In genomic region chr4:76216521-76216920, GRCh38 we compare ENCODE assay signal across 24 cellular contexts. TPM values are rescaled to one million over a fixed set of nuclear protein-coding genes. Genes with fewer than 3 reads are reported as not detected.
DNase-seq lines count a peak whose midpoint lies in the region; ATAC-seq and TF ChIP-seq lines count a peak whose summit lies in the region.
"Had no signal": no experiment of that assay in that cellular context is flagged by ENCODE, and none has a peak within 500 bp of the region (broad histone marks: within the 10 kb centered on the region; RNA-seq: fewer than 3 reads in every experiment).

No MANE protein-coding gene starts in this region.

- H3K4me3 Mint-ChIP-seq in natural killer cell = peak overlapping the region; percentile 9
- H3K4me3 Mint-ChIP-seq in natural killer cell treated with Interleukin-12 subunit alpha and Interleukin-12 subunit beta and Interleukin-15 and Interleukin-18, amount 100 ng/mL, for 72 hours = no peak overlapping the region
- H3K4me3 Mint-ChIP-seq in central memory CD8-positive, alpha-beta T cell = no peak overlapping the region
- peak overlapping the region; percentile 60 to 78 (median 70) for H3K4me3 Mint-ChIP-seq in nephron
- H3K4me3 Mint-ChIP-seq: activated T-helper 17 cell treated with anti-CD3 and anti-CD28 coated beads, Interleukin-2, amount 50 U/mL, for 72 hours had no signal

- H3K27me3 Mint-ChIP-seq in natural killer cell (ENCODE audit: low read depth in 2 of 2) = peaks cover 3 to 6% of the 10 kb centered on the region in 2 donors
- H3K27me3 Mint-ChIP-seq in natural killer cell treated with Interleukin-12 subunit alpha and Interleukin-12 subunit beta and Interleukin-15 and Interleukin-18, amount 100 ng/mL, for 72 hours = peaks cover 0 to 6% of the 10 kb centered on the region in 2 donors
- no peaks in the 10 kb centered on the region for H3K27me3 Mint-ChIP-seq in central memory CD8-positive, alpha-beta T cell
- no peaks in the 10 kb centered on the region for H3K27me3 Mint-ChIP-seq in nephron (ENCODE audit: low read depth)
- H3K27me3 Mint-ChIP-seq: activated T-helper 17 cell treated with anti-CD3 and anti-CD28 coated beads, Interleukin-2, amount 50 U/mL, for 72 hours had no signal

- H3K4me1 Mint-ChIP-seq in natural killer cell = peaks cover 28 to 33% of the 10 kb centered on the region in 2 donors
- H3K4me1 Mint-ChIP-seq in natural killer cell treated with Interleukin-12 subunit alpha and Interleukin-12 subunit beta and Interleukin-15 and Interleukin-18, amount 100 ng/mL, for 72 hours (ENCODE audit: low read depth in 2 of 2) = peaks cover 24 to 35% of the 10 kb centered on the region in 2 donors
- H3K4me1 Mint-ChIP-seq in central memory CD8-positive, alpha-beta T cell = peaks cover 30% of the 10 kb centered on the region
- peaks cover 48% of the 10 kb centered on the region for H3K4me1 Mint-ChIP-seq in nephron

- H3K9me3 Mint-ChIP-seq in natural killer cell = no peaks in the 10 kb centered on the region
- H3K9me3 Mint-ChIP-seq in natural killer cell treated with Interleukin-12 subunit alpha and Interleukin-12 subunit beta and Interleukin-15 and Interleukin-18, amount 100 ng/mL, for 72 hours = no peaks in the 10 kb centered on the region
- no peaks in the 10 kb centered on the region for H3K9me3 Mint-ChIP-seq in central memory CD8-positive, alpha-beta T cell
- no peaks in the 10 kb centered on the region for H3K9me3 Mint-ChIP-seq in nephron
- H3K9me3 Mint-ChIP-seq: activated naive CD4-positive, alpha-beta T cell treated with anti-CD3 and anti-CD28 coated beads, Interleukin-2, amount 50 U/mL, for 72 hours; activated T-helper 17 cell treated with anti-CD3 and anti-CD28 coated beads, Interleukin-2, amount 50 U/mL, for 72 hours had no signal

- H3K36me3 Mint-ChIP-seq in natural killer cell (no peaks in the 10 kb centered on the region), nephron (ENCODE audit: low read depth) (no peaks in the 10 kb centered on the region)
- no peaks in the 10 kb centered on the region for H3K36me3 Mint-ChIP-seq in natural killer cell treated with Interleukin-12 subunit alpha and Interleukin-12 subunit beta and Interleukin-15 and Interleukin-18, amount 100 ng/mL, for 72 hours
- peaks cover 10% of the 10 kb centered on the region for H3K36me3 Mint-ChIP-seq in central memory CD8-positive, alpha-beta T cell (ENCODE audit: insufficient read depth)

- intact Hi-C loops in natural killer cell (cut with micrococcal nuclease) = no loop called here

- TF ChIP-seq CTCF in natural killer cell (IDR thresholded peaks at IDR 0.05) (no peak), nephron (IDR thresholded peaks at IDR 0.05; ENCODE audit: unreplicated experiment in 3 of 3) (no peak)

- no peak for DNase-seq in natural killer cell
- DNase-seq in natural killer cell treated with Interleukin-12 subunit alpha and Interleukin-12 subunit beta and Interleukin-15 and Interleukin-18, amount 100 ng/mL, for 72 hours (ENCODE audit: low spot score) = no peak
- DNase-seq in central memory CD8-positive, alpha-beta T cell (ENCODE audit: low spot score in 2 of 2) = no peak
- DNase-seq in NCI-H345 (lab: John Stamatoyannopoulos, UW) = no peak
- no peak for DNase-seq in D341Med (ENCODE audit: low spot score)
- DNase-seq in stimulated activated naive CD4-positive, alpha-beta T cell (lab: John Stamatoyannopoulos, UW) = no peak
- no peak for DNase-seq in substantia nigra (lab: John Stamatoyannopoulos, UW)
- DNase-seq: C1 segment of cervical spinal cord; DMS153; effector CD8-positive, alpha-beta T cell; esophagus squamous epithelium; kidney; mesendoderm; NCI-H1417 treated with DMSO at 0.1 percent for 48 hours; posterior cingulate gyrus; stimulated activated CD4-positive, alpha-beta T cell treated with anti-CD3 and anti-CD28 coated beads, Interleukin-4, amount 100 ng/mL, for 1 hour; stimulated activated naive CD8-positive, alpha-beta T cell treated with anti-CD3 and anti-CD28 coated beads, Interleukin-15, Interleukin-2, amounts not matched to agents 100 U/mL and 50 U/mL, for 24 hours; T-helper 2 cell; transverse colon had no signal

- no peak overlapping the region for H3K27ac ChIP-seq in substantia nigra (ENCODE audit: low read depth, low read length, poor library complexity, severe bottlenecking)
- H3K27ac ChIP-seq: SJSA1 had no signal

- H3K27ac Mint-ChIP-seq in natural killer cell = peak overlapping the region in 1 of 2 donors; percentile 11
- H3K27ac Mint-ChIP-seq in natural killer cell treated with Interleukin-12 subunit alpha and Interleukin-12 subunit beta and Interleukin-15 and Interleukin-18, amount 100 ng/mL, for 72 hours = no peak overlapping the region
- peak overlapping the region; percentile 42 for H3K27ac Mint-ChIP-seq in central memory CD8-positive, alpha-beta T cell (ENCODE audit: low read depth)
- peak overlapping the region; percentile 55 to 77 (median 71) for H3K27ac Mint-ChIP-seq in nephron
- H3K27ac Mint-ChIP-seq: activated naive CD4-positive, alpha-beta T cell treated with anti-CD3 and anti-CD28 coated beads, Interleukin-2, amount 50 U/mL, for 72 hours; activated T-helper 17 cell treated with anti-CD3 and anti-CD28 coated beads, Interleukin-2, amount 50 U/mL, for 72 hours had no signal

- no peak for ATAC-seq in natural killer cell
- no peak for ATAC-seq in natural killer cell treated with Interleukin-12 subunit alpha and Interleukin-12 subunit beta and Interleukin-15 and Interleukin-18, amount 100 ng/mL, for 72 hours
- ATAC-seq in central memory CD8-positive, alpha-beta T cell (replicated peaks; ENCODE audit: extremely low read depth, poor library complexity, severe bottlenecking) = no peak
- ATAC-seq: activated naive CD4-positive, alpha-beta T cell treated with anti-CD3 and anti-CD28 coated beads, Interleukin-2, amount 50 U/mL, for 72 hours; activated T-helper 17 cell treated with anti-CD3 and anti-CD28 coated beads, Interleukin-2, amount 50 U/mL, for 72 hours; stimulated activated naive CD8-positive, alpha-beta T cell treated with anti-CD3 and anti-CD28 coated beads, Interleukin-15, Interleukin-2, amounts not matched to agents 100 U/mL and 50 U/mL, for 24 hours had no signal

RNA-seq across cellular contexts. Expression of gene SCARB2, which starts 2.9 kb away (rescaled TPM):
- 10 to 100 TPM; 22.0 to 39.0 (median 30.4) TPM for total RNA-seq in natural killer cell
- 10 to 100 TPM in 1 of 2 donors, 1 to 10 TPM in 1; 9.9 to 13.9 TPM for total RNA-seq in natural killer cell treated with Interleukin-12 subunit alpha and Interleukin-12 subunit beta and Interleukin-15 and Interleukin-18, amount 100 ng/mL, for 72 hours

RNA-seq across cellular contexts. Expression of gene FAM47E, which starts 35.0 kb away (rescaled TPM):
- total RNA-seq in natural killer cell = under 1 TPM in 2 of 3 donors, not detected in 1; 0.21 to 0.85 TPM
- not detected for total RNA-seq in natural killer cell treated with Interleukin-12 subunit alpha and Interleukin-12 subunit beta and Interleukin-15 and Interleukin-18, amount 100 ng/mL, for 72 hours
- total RNA-seq: activated naive CD4-positive, alpha-beta T cell treated with anti-CD3 and anti-CD28 coated beads, Interleukin-2, amount 50 U/mL, for 72 hours; activated T-helper 17 cell treated with anti-CD3 and anti-CD28 coated beads, Interleukin-2, amount 50 U/mL, for 72 hours; glomerular endothelial cell; SJSA1 had no signal

Comparison
In these comparisons a context has a peak if more than half of its experiments do, and no peak if none do; other contexts are left out.
1. H3K4me3 Mint-ChIP-seq: peak in natural killer cell (single experiment) and nephron (3 of 3); none in natural killer cell treated with Interleukin-12 subunit alpha and Interleukin-12 subunit beta and Interleukin-15 and Interleukin-18, amount 100 ng/mL, for 72 hours (single experiment) and central memory CD8-positive, alpha-beta T cell (single experiment).
2. H3K27ac Mint-ChIP-seq: peak in central memory CD8-positive, alpha-beta T cell (single experiment) and nephron (3 of 3); none in natural killer cell treated with Interleukin-12 subunit alpha and Interleukin-12 subunit beta and Interleukin-15 and Interleukin-18, amount 100 ng/mL, for 72 hours (0 of 2).